Comparison of ENCODE assay signal across 18 cellular contexts in genomic region chr21:26112127-26112742, GRCh38. TPM values are rescaled to one million over a fixed set of nuclear protein-coding genes. Genes with fewer than 3 reads are reported as not detected.
DNase-seq lines count a peak whose midpoint lies in the region; ATAC-seq and TF ChIP-seq lines count a peak whose summit lies in the region.
"Had no signal": no experiment of that assay in that cellular context is flagged by ENCODE, and none has a peak within 500 bp of the region (broad histone marks: within the 10 kb centered on the region; RNA-seq: fewer than 3 reads in every experiment).

No MANE protein-coding gene starts in this region.

- POLR2A ChIA-PET in activated CD4-positive, alpha-beta T cell treated with anti-CD3 and anti-CD28 coated beads for 36 hours (lab: Charles Lee): interaction anchor here (0.7 kb wide), 1 partner anchor 321 kb away, joined by 3 read pairs; no protein-coding TSS in a partner anchor

- H3K4me1 Mint-ChIP-seq in activated CD4-positive, alpha-beta T cell treated with anti-CD3 and anti-CD28 coated beads for 36 hours: peaks cover 25% of the 10 kb centered on the region
- H3K4me1 Mint-ChIP-seq: immature natural killer cell had no signal

- peak; percentile 19 for DNase-seq in activated CD4-positive, alpha-beta T cell treated with anti-CD3 and anti-CD28 coated beads for 36 hours
- no peak for DNase-seq in activated CD4-positive, alpha-beta T cell treated with anti-CD3 and anti-CD28 coated beads, Interleukin-2, amount 50 U/mL, for 4 hours
- DNase-seq in adrenal gland: peak in 3 of 7 donors; percentile 46 to 49 (median 46)
- DNase-seq in fibroblast of the aortic adventitia (ENCODE audit: low read depth): peak; percentile 29
- no peak for DNase-seq in stimulated activated naive CD8-positive, alpha-beta T cell treated with anti-CD3 and anti-CD28 coated beads, Interleukin-15, Interleukin-2, amounts not matched to agents 100 U/mL and 50 U/mL, for 24 hours
- no peak for DNase-seq in NCI-H526 (lab: John Stamatoyannopoulos, UW)
- DNase-seq: activated CD8-positive, alpha-beta T cell treated with anti-CD3 and anti-CD28 coated beads, Interleukin-2, amount 10 ng/mL, durations not matched to agents 7 days and 5 days; amniotic stem cell; immature natural killer cell; naive thymus-derived CD4-positive, alpha-beta T cell; NCI-H187 treated with DMSO at 0.1 percent for 48 hours; NCI-H446 had no signal

- WGBS in adrenal gland, 4 donors: 68 to 78% (median 70%) methylated on average over 7 of the region's 7 CpGs

- H3K4me3 Mint-ChIP-seq in activated CD4-positive, alpha-beta T cell treated with anti-CD3 and anti-CD28 coated beads for 36 hours: no peak overlapping the region
- H3K4me3 Mint-ChIP-seq: activated CD8-positive, alpha-beta T cell treated with anti-CD3 and anti-CD28 coated beads, Interleukin-2, amount 10 ng/mL, durations not matched to agents 7 days and 5 days; immature natural killer cell; naive thymus-derived CD4-positive, alpha-beta T cell had no signal

- H3K4me1 ChIP-seq in adrenal gland (replicated peaks in 1 of 2): peaks cover 24 to 36% of the 10 kb centered on the region in 2 donors

- H3K27me3 ChIP-seq in adrenal gland: no peaks in the 10 kb centered on the region

- H3K9me3 ChIP-seq in adrenal gland (replicated peaks in 1 of 3): no peaks in the 10 kb centered on the region

- peaks cover 0 to 5% of the 10 kb centered on the region in 2 donors for H3K36me3 ChIP-seq in adrenal gland (replicated peaks in 1 of 2)

- ATAC-seq in activated CD4-positive, alpha-beta T cell treated with anti-CD3 and anti-CD28 coated beads for 36 hours: peak; percentile 91
- ATAC-seq in stimulated activated naive CD8-positive, alpha-beta T cell treated with anti-CD3 and anti-CD28 coated beads, Interleukin-15, Interleukin-2, amounts not matched to agents 100 U/mL and 50 U/mL, for 24 hours: peak; percentile 57
- ATAC-seq in HG02938 (IDR thresholded peaks at IDR 0.05; ENCODE audit: unreplicated experiment) (no peak), HG02884 (IDR thresholded peaks at IDR 0.05; ENCODE audit: unreplicated experiment) (no peak)
- ATAC-seq: activated CD8-positive, alpha-beta T cell treated with anti-CD3 and anti-CD28 coated beads, Interleukin-2, amount 10 ng/mL, durations not matched to agents 7 days and 5 days; naive thymus-derived CD4-positive, alpha-beta T cell had no signal

- intact Hi-C loops in activated CD4-positive, alpha-beta T cell treated with anti-CD3 and anti-CD28 coated beads for 36 hours (cut with DNase I, micrococcal nuclease): no loop called here
- intact Hi-C loops in adrenal gland (cut with DNase I): no loop called here

- CTCF ChIA-PET in activated CD4-positive, alpha-beta T cell treated with anti-CD3 and anti-CD28 coated beads for 36 hours (lab: Charles Lee): no interaction called here

- TF ChIP-seq POLR2A in adrenal gland (IDR thresholded peaks at IDR 0.05): no peak

- no peak overlapping the region for H3K27ac Mint-ChIP-seq in activated CD4-positive, alpha-beta T cell treated with anti-CD3 and anti-CD28 coated beads for 36 hours
- H3K27ac Mint-ChIP-seq: activated CD8-positive, alpha-beta T cell treated with anti-CD3 and anti-CD28 coated beads, Interleukin-2, amount 10 ng/mL, durations not matched to agents 7 days and 5 days; immature natural killer cell; naive thymus-derived CD4-positive, alpha-beta T cell had no signal

- H3K4me3 ChIP-seq in adrenal gland (no peak overlapping the region), fibroblast of the aortic adventitia (ENCODE audit: low read depth, low read length) (no peak overlapping the region)
- H3K4me3 ChIP-seq: coronary artery had no signal

- H3K27me3 Mint-ChIP-seq in activated CD4-positive, alpha-beta T cell treated with anti-CD3 and anti-CD28 coated beads for 36 hours: no peaks in the 10 kb centered on the region
- H3K27me3 Mint-ChIP-seq: naive thymus-derived CD4-positive, alpha-beta T cell had no signal

- H3K27ac ChIP-seq in adrenal gland: peak overlapping the region in 3 of 5 donors; percentile 43 to 65 (median 65)
- H3K27ac ChIP-seq: 22Rv1, C4-2B, RWPE1 had no signal

- peaks cover 22% of the 10 kb centered on the region for H3K36me3 Mint-ChIP-seq in activated CD4-positive, alpha-beta T cell treated with anti-CD3 and anti-CD28 coated beads for 36 hours (ENCODE audit: low read depth)
- H3K36me3 Mint-ChIP-seq: immature natural killer cell had no signal

- no peaks in the 10 kb centered on the region for H3K9me3 Mint-ChIP-seq in activated CD4-positive, alpha-beta T cell treated with anti-CD3 and anti-CD28 coated beads for 36 hours (ENCODE audit: low read depth)

- no peak for TF ChIP-seq CTCF in adrenal gland (IDR thresholded peaks at IDR 0.05)
- TF ChIP-seq CTCF in fibroblast of the aortic adventitia (IDR thresholded peaks at IDR 0.05; ENCODE audit: insufficient read depth, low read length): no peak

RNA-seq across cellular contexts. Expression of gene APP, which starts 58.3 kb away (rescaled TPM):
- 10 to 100 TPM; 59.8 to 71.1 TPM for total RNA-seq in activated CD4-positive, alpha-beta T cell treated with anti-CD3 and anti-CD28 coated beads for 36 hours
- total RNA-seq in adrenal gland: 1,000 to 10,000 TPM in 1 of 8 donors, 100 to 1,000 TPM in 7; 558 to 1,079 (median 784) TPM
- 100 to 1,000 TPM; 161 to 708 (median 434) TPM for polyA plus RNA-seq in adrenal gland
- total RNA-seq in fibroblast of the aortic adventitia (ENCODE audit: low replicate concordance): 404 and 722 TPM in 2 replicates

Comparison
In these comparisons a context has a peak if more than half of its experiments do, and no peak if none do; other contexts are left out.
1. DNase-seq: peak in activated CD4-positive, alpha-beta T cell treated with anti-CD3 and anti-CD28 coated beads for 36 hours (single experiment) and fibroblast of the aortic adventitia (single experiment); none in activated CD4-positive, alpha-beta T cell treated with anti-CD3 and anti-CD28 coated beads, Interleukin-2, amount 50 U/mL, for 4 hours (0 of 2), stimulated activated naive CD8-positive, alpha-beta T cell treated with anti-CD3 and anti-CD28 coated beads, Interleukin-15, Interleukin-2, amounts not matched to agents 100 U/mL and 50 U/mL, for 24 hours (single experiment) and NCI-H526 (0 of 2).
2. ATAC-seq: peak in activated CD4-positive, alpha-beta T cell treated with anti-CD3 and anti-CD28 coated beads for 36 hours (single experiment) and stimulated activated naive CD8-positive, alpha-beta T cell treated with anti-CD3 and anti-CD28 coated beads, Interleukin-15, Interleukin-2, amounts not matched to agents 100 U/mL and 50 U/mL, for 24 hours (single experiment); none in HG02938 (single experiment) and HG02884 (single experiment).